Comparison of ENCODE assay signal across 27 cellular contexts in genomic region chr6:72822691-72823090, GRCh38.
"Had no signal": no experiment of that assay in that cellular context is flagged by ENCODE, and none has a peak within 500 bp of the region (broad histone marks: within the 10 kb centered on the region; RNA-seq: fewer than 3 reads in every experiment).

No MANE protein-coding gene starts in this region.

- H3K27ac Mint-ChIP-seq: immature natural killer cell, nephron had no signal

- H3K36me3 Mint-ChIP-seq: immature natural killer cell had no signal

- DNase-seq: colonic mucosa; dermis blood vessel endothelial cell; heart left ventricle; hippocampal formation; immature natural killer cell; kidney; left colon; left ventricle myocardium superior; mesenchymal stem cell; naive B cell; occipital lobe; pancreas; retina; spleen; stimulated activated CD4-positive, alpha-beta T cell treated with anti-CD3 and anti-CD28 coated beads, Interleukin-15, amount 100 ng/mL, for 24 hours; stimulated activated CD4-positive, alpha-beta T cell treated with anti-CD3 and anti-CD28 coated beads, Interleukin-1b, Interleukin-23, amount 100 ng/mL, for 48 hours; stimulated activated naive CD4-positive, alpha-beta T cell; stomach; substantia nigra; transverse colon had no signal

- H3K9me3 ChIP-seq: colonic mucosa, heart left ventricle, pancreas, prostate gland, spleen, stomach, thoracic aorta, transverse colon had no signal

- H3K4me3 ChIP-seq: colonic mucosa, heart left ventricle, lung, pancreas, prostate gland, spleen, stomach, thoracic aorta, transverse colon had no signal

- ATAC-seq: heart left ventricle, left colon, left ventricle myocardium superior, pancreas, sciatic nerve had no signal

- H3K27me3 Mint-ChIP-seq: naive B cell had no signal

- H3K27me3 ChIP-seq: colonic mucosa, heart left ventricle, pancreas, spleen, stomach, transverse colon had no signal

- H3K4me1 ChIP-seq: colonic mucosa, pancreas, prostate gland, spleen, stomach, transverse colon had no signal

- H3K9me3 Mint-ChIP-seq: immature natural killer cell, nephron had no signal

- H3K27ac ChIP-seq: colonic mucosa, heart left ventricle, pancreas, prostate gland, spleen, stomach, thoracic aorta, transverse colon had no signal

- H3K4me3 Mint-ChIP-seq: immature natural killer cell, naive B cell, nephron had no signal

- H3K36me3 ChIP-seq: colonic mucosa, heart left ventricle, pancreas, prostate gland, spleen, stomach, thoracic aorta, transverse colon had no signal

- H3K4me1 Mint-ChIP-seq: immature natural killer cell, nephron had no signal

- FAIRE-seq: endothelial cell of umbilical vein, frontal cortex, kidney, pancreas had no signal
